In genomic region chr14:76768671-76769500, GRCh38 we compare ENCODE assay signal across 13 cellular contexts. TPM values are rescaled to one million over a fixed set of nuclear protein-coding genes. Genes with fewer than 3 reads are reported as not detected.
DNase-seq lines count a peak whose midpoint lies in the region; ATAC-seq and TF ChIP-seq lines count a peak whose summit lies in the region.
"Had no signal": no experiment of that assay in that cellular context is flagged by ENCODE, and none has a peak within 500 bp of the region (broad histone marks: within the 10 kb centered on the region; RNA-seq: fewer than 3 reads in every experiment).

No MANE protein-coding gene starts in this region.

- H3K9me3 Mint-ChIP-seq in activated CD4-positive, alpha-beta T cell treated with anti-CD3 and anti-CD28 coated beads, Interleukin-2, amount 10 ng/mL, durations not matched to agents 24 days and 14 days, result no peaks in the 10 kb centered on the region
- H3K9me3 Mint-ChIP-seq in activated naive CD8-positive, alpha-beta T cell treated with anti-CD3 and anti-CD28 coated beads for 36 hours, result no peaks in the 10 kb centered on the region

- H3K27ac Mint-ChIP-seq in activated CD4-positive, alpha-beta T cell treated with anti-CD3 and anti-CD28 coated beads, Interleukin-2, amount 10 ng/mL, durations not matched to agents 24 days and 14 days, result peak overlapping the region; percentile 69
- H3K27ac Mint-ChIP-seq in activated naive CD8-positive, alpha-beta T cell treated with anti-CD3 and anti-CD28 coated beads for 36 hours, result peak overlapping the region; percentile 70

- H3K27me3 ChIP-seq in left lung (peaks cover 0 to 2% of the 10 kb centered on the region in 2 donors), thoracic aorta (replicated peaks; ENCODE audit: insufficient read depth) (no peaks in the 10 kb centered on the region)

- peak overlapping the region; percentile 65 for H3K4me3 Mint-ChIP-seq in activated CD4-positive, alpha-beta T cell treated with anti-CD3 and anti-CD28 coated beads, Interleukin-2, amount 10 ng/mL, durations not matched to agents 24 days and 14 days
- no peak overlapping the region for H3K4me3 Mint-ChIP-seq in activated naive CD8-positive, alpha-beta T cell treated with anti-CD3 and anti-CD28 coated beads for 36 hours

- ATAC-seq in left lung (no peak), thoracic aorta (ENCODE audit: insufficient number of reproducible peaks, low FRiP score, low read depth) (no peak), GM18867 (IDR thresholded peaks at IDR 0.05; ENCODE audit: unreplicated experiment) (no peak), GM19324 (IDR thresholded peaks at IDR 0.05; ENCODE audit: low FRiP score, unreplicated experiment) (no peak)
- ATAC-seq: SK-N-SH treated with all-trans-retinoic acid at 6 μM for 48 hours had no signal

- H3K27ac ChIP-seq in left lung (peak overlapping the region; percentile 70 to 87), thoracic aorta (peak overlapping the region; percentile 40 to 79)

- H3K36me3 Mint-ChIP-seq in activated CD4-positive, alpha-beta T cell treated with anti-CD3 and anti-CD28 coated beads, Interleukin-2, amount 10 ng/mL, durations not matched to agents 24 days and 14 days (ENCODE audit: low read depth), result no peaks in the 10 kb centered on the region
- no peaks in the 10 kb centered on the region for H3K36me3 Mint-ChIP-seq in activated naive CD8-positive, alpha-beta T cell treated with anti-CD3 and anti-CD28 coated beads for 36 hours

- H3K27me3 Mint-ChIP-seq in activated CD4-positive, alpha-beta T cell treated with anti-CD3 and anti-CD28 coated beads, Interleukin-2, amount 10 ng/mL, durations not matched to agents 24 days and 14 days, result peaks cover 13% of the 10 kb centered on the region
- H3K27me3 Mint-ChIP-seq in activated naive CD8-positive, alpha-beta T cell treated with anti-CD3 and anti-CD28 coated beads for 36 hours, result peaks cover 7% of the 10 kb centered on the region

- H3K4me1 ChIP-seq in left lung, result peaks cover 22 to 58% of the 10 kb centered on the region in 2 donors
- peaks cover 28 to 87% of the 10 kb centered on the region in 2 donors for H3K4me1 ChIP-seq in thoracic aorta (ENCODE audit: control insufficient read depth in 1 of 2, low read depth in 2 of 2)

- no peak overlapping the region for H3K4me3 ChIP-seq in left lung
- H3K4me3 ChIP-seq in thoracic aorta, result no peak overlapping the region

- TF ChIP-seq CTCF in left lung (IDR thresholded peaks at IDR 0.05) (no peak), thoracic aorta (IDR thresholded peaks at IDR 0.05) (no peak)

- intact Hi-C loops in activated CD4-positive, alpha-beta T cell treated with anti-CD3 and anti-CD28 coated beads, Interleukin-2, amount 10 ng/mL, durations not matched to agents 24 days and 14 days (cut with micrococcal nuclease), result loop anchor here (1.0 kb wide), 1 partner anchor 43 kb away; the partner anchor contains the start of gene ANGEL1
- intact Hi-C loops in left lung (cut with DNase I), result no loop called here

- H3K4me1 Mint-ChIP-seq in activated CD4-positive, alpha-beta T cell treated with anti-CD3 and anti-CD28 coated beads, Interleukin-2, amount 10 ng/mL, durations not matched to agents 24 days and 14 days, result peaks cover 29% of the 10 kb centered on the region
- peaks cover 24% of the 10 kb centered on the region for H3K4me1 Mint-ChIP-seq in activated naive CD8-positive, alpha-beta T cell treated with anti-CD3 and anti-CD28 coated beads for 36 hours

- no peak for DNase-seq in activated CD4-positive, alpha-beta T cell treated with anti-CD3 and anti-CD28 coated beads, Interleukin-2, amount 10 ng/mL, durations not matched to agents 24 days and 14 days
- DNase-seq in activated CD4-positive, alpha-beta T cell treated with anti-CD3 and anti-CD28 coated beads for 1 hour, result no peak
- no peak for DNase-seq in activated naive CD8-positive, alpha-beta T cell treated with anti-CD3 and anti-CD28 coated beads for 36 hours
- DNase-seq in left lung (no peak), thoracic aorta (ENCODE audit: low spot score) (no peak), NOMO-1 treated with DMSO at 0.1 percent for 48 hours (lab: John Stamatoyannopoulos, UW; ENCODE audit: unreplicated experiment) (no peak)
- DNase-seq: NCI-H187 had no signal

- H3K9me3 ChIP-seq in left lung (no peaks in the 10 kb centered on the region), thoracic aorta (no peaks in the 10 kb centered on the region)

- H3K36me3 ChIP-seq in left lung (no peaks in the 10 kb centered on the region), thoracic aorta (no peaks in the 10 kb centered on the region)

RNA-seq across cellular contexts. Expression of gene VASH1, which starts 7.6 kb away (rescaled TPM):
- 5.8 and 6.9 TPM in 2 replicates for total RNA-seq in activated CD4-positive, alpha-beta T cell treated with anti-CD3 and anti-CD28 coated beads, Interleukin-2, amount 10 ng/mL, durations not matched to agents 24 days and 14 days
- 1 to 10 TPM; 1.7 to 2.3 TPM for total RNA-seq in activated naive CD8-positive, alpha-beta T cell treated with anti-CD3 and anti-CD28 coated beads for 36 hours
- total RNA-seq in left lung (10 to 100 TPM; 26.5 to 29.3 TPM), thoracic aorta (10 to 100 TPM; 21.5 to 27.7 TPM)

RNA-seq across cellular contexts. Expression of gene ANGEL1, which starts 43.8 kb away (rescaled TPM):
- 16.4 and 17.2 TPM in 2 replicates for total RNA-seq in activated CD4-positive, alpha-beta T cell treated with anti-CD3 and anti-CD28 coated beads, Interleukin-2, amount 10 ng/mL, durations not matched to agents 24 days and 14 days
- total RNA-seq in activated naive CD8-positive, alpha-beta T cell treated with anti-CD3 and anti-CD28 coated beads for 36 hours, result 10 to 100 TPM; 14.9 to 17.1 TPM
- 10 to 100 TPM; 18.9 to 21.3 TPM for total RNA-seq in left lung
- 10 to 100 TPM; 19.5 to 24.5 TPM for total RNA-seq in thoracic aorta

RNA-seq across cellular contexts. Expression of gene LRRC74A, which starts 57.3 kb away (rescaled TPM):
- not detected in 2 replicates for total RNA-seq in activated CD4-positive, alpha-beta T cell treated with anti-CD3 and anti-CD28 coated beads, Interleukin-2, amount 10 ng/mL, durations not matched to agents 24 days and 14 days
- not detected for total RNA-seq in activated naive CD8-positive, alpha-beta T cell treated with anti-CD3 and anti-CD28 coated beads for 36 hours
- total RNA-seq in left lung (not detected), thoracic aorta (not detected)
- total RNA-seq: A673, fibroblast of lung, myocyte had no signal
